In genomic region chr11:70540196-70540595, GRCh38 we compare ENCODE assay signal across 20 cellular contexts.
DNase-seq lines count a peak whose midpoint lies in the region; ATAC-seq and TF ChIP-seq lines count a peak whose summit lies in the region.
"Had no signal": no experiment of that assay in that cellular context is flagged by ENCODE, and none has a peak within 500 bp of the region (broad histone marks: within the 10 kb centered on the region; RNA-seq: fewer than 3 reads in every experiment).

No MANE protein-coding gene starts in this region.

- ATAC-seq in Right ventricle myocardium superior (ENCODE audit: poor library complexity): no peak
- ATAC-seq in mucosa of descending colon: no peak
- ATAC-seq: A549, GM12878 had no signal

- no peak overlapping the region for H3K4me3 ChIP-seq in mucosa of descending colon
- no peak overlapping the region for H3K4me3 ChIP-seq in spleen
- H3K4me3 ChIP-seq in MG63: no peak overlapping the region
- H3K4me3 ChIP-seq: A549, GM12878, GM23248 had no signal

- peaks cover 4% of the 10 kb centered on the region for H3K4me1 ChIP-seq in mucosa of descending colon (ENCODE audit: low read depth)
- no peaks in the 10 kb centered on the region for H3K4me1 ChIP-seq in spleen
- H3K4me1 ChIP-seq: A549 had no signal

- TF ChIP-seq CTCF in mucosa of descending colon (IDR thresholded peaks at IDR 0.05) (no peak), spleen (IDR thresholded peaks at IDR 0.05 in 8 of 11, conservative IDR thresholded peaks at IDR 0.05 in 3 of 11) (no peak)

- intact Hi-C loops in Right ventricle myocardium superior (cut with DNase I) (no loop called here), cardiac septum (cut with DNase I) (no loop called here), mucosa of descending colon (cut with DNase I, micrococcal nuclease) (no loop called here), spleen (cut with DNase I; ENCODE audit: low total_unique reads) (no loop called here)

- no peaks in the 10 kb centered on the region for H3K36me3 ChIP-seq in mucosa of descending colon (ENCODE audit: low read depth)
- no peaks in the 10 kb centered on the region for H3K36me3 ChIP-seq in spleen
- H3K36me3 ChIP-seq in MG63: no peaks in the 10 kb centered on the region

- no peak for TF ChIP-seq POLR2A in spleen (IDR thresholded peaks at IDR 0.05)

- H3K27me3 ChIP-seq in spleen (replicated peaks in 1 of 7) (peaks cover 0 to 11% (median 0%) of the 10 kb centered on the region in 7 donors), MG63 (no peaks in the 10 kb centered on the region)

- H3K27ac ChIP-seq in spleen: no peak overlapping the region
- H3K27ac ChIP-seq: 22Rv1, A549, C4-2B, GM23248, HL-60 had no signal

- DNase-seq in Right ventricle myocardium superior (peak; percentile 27), cardiac septum (ENCODE audit: low spot score) (no peak), iPS-NIHi11 (ENCODE audit: low spot score) (peak; percentile 4), mucosa of descending colon (peak in 2 of 3 donors; percentile 1 to 22), spleen (peak; percentile 56), COLO829 (ENCODE audit: low spot score) (no peak), MG63 (no peak)
- no peak for DNase-seq in activated naive CD4-positive, alpha-beta T cell (lab: John Stamatoyannopoulos, UW)
- DNase-seq: AML-193; CD4-positive, alpha-beta T cell; DMS53; DND-41; EL; GM23248; HCEC 1CT had no signal

- whole genome bisulfite sequencing in spleen, 5 donors: 86 to 93% (median 91%) methylated on average over 13 to 16 of the region's 16 CpGs

- H3K9me3 ChIP-seq in mucosa of descending colon (no peaks in the 10 kb centered on the region), spleen (peaks cover 0 to 8% (median 0%) of the 10 kb centered on the region in 8 donors), MG63 (no peaks in the 10 kb centered on the region)
- H3K9me3 ChIP-seq: A549 had no signal

Comparison
In these comparisons a context has a peak if more than half of its experiments do, and no peak if none do; other contexts are left out.
1. DNase-seq: peak in Right ventricle myocardium superior (single experiment), iPS-NIHi11 (single experiment), mucosa of descending colon (2 of 3) and spleen (single experiment); none in cardiac septum (single experiment), COLO829 (single experiment), MG63 (single experiment) and activated naive CD4-positive, alpha-beta T cell (0 of 4).